ENCODE assay signal across 1 cellular context in genomic region chr16:27154573-27155521, GRCh38.
TF ChIP-seq lines count a peak whose summit lies in the region.

No MANE protein-coding gene starts in this region.

TF ChIP-seq in HepG2, 621 proteins besides CTCF, POLR2A, EP300 and RAD21 (continued from another document and continues in another):
- TF ChIP-seq, protein P1, sequence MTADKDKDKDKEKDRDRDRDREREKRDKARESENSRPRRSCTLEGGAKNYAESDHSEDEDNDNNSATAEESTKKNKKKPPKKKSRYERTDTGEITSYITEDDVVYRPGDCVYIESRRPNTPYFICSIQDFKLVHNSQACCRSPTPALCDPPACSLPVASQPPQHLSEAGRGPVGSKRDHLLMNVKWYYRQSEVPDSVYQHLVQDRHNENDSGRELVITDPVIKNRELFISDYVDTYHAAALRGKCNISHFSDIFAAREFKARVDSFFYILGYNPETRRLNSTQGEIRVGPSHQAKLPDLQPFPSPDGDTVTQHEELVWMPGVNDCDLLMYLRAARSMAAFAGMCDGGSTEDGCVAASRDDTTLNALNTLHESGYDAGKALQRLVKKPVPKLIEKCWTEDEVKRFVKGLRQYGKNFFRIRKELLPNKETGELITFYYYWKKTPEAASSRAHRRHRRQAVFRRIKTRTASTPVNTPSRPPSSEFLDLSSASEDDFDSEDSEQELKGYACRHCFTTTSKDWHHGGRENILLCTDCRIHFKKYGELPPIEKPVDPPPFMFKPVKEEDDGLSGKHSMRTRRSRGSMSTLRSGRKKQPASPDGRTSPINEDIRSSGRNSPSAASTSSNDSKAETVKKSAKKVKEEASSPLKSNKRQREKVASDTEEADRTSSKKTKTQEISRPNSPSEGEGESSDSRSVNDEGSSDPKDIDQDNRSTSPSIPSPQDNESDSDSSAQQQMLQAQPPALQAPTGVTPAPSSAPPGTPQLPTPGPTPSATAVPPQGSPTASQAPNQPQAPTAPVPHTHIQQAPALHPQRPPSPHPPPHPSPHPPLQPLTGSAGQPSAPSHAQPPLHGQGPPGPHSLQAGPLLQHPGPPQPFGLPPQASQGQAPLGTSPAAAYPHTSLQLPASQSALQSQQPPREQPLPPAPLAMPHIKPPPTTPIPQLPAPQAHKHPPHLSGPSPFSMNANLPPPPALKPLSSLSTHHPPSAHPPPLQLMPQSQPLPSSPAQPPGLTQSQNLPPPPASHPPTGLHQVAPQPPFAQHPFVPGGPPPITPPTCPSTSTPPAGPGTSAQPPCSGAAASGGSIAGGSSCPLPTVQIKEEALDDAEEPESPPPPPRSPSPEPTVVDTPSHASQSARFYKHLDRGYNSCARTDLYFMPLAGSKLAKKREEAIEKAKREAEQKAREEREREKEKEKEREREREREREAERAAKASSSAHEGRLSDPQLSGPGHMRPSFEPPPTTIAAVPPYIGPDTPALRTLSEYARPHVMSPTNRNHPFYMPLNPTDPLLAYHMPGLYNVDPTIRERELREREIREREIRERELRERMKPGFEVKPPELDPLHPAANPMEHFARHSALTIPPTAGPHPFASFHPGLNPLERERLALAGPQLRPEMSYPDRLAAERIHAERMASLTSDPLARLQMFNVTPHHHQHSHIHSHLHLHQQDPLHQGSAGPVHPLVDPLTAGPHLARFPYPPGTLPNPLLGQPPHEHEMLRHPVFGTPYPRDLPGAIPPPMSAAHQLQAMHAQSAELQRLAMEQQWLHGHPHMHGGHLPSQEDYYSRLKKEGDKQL (CRISPR knock-in tag; IDR thresholded peaks at IDR 0.05; ENCODE audit: low read depth), result no peak
- TF ChIP-seq IRX3 (CRISPR knock-in tag; IDR thresholded peaks at IDR 0.05; ENCODE audit: borderline replicate concordance, low read depth) (no peak), ZNF224 (CRISPR knock-in tag; IDR thresholded peaks at IDR 0.05) (no peak), EEA1 (CRISPR knock-in tag; IDR thresholded peaks at IDR 0.05; ENCODE audit: borderline replicate concordance) (no peak), DMTF1 (CRISPR knock-in tag; IDR thresholded peaks at IDR 0.05) (no peak), ASH2L (IDR thresholded peaks at IDR 0.05; ENCODE audit: insufficient read length, low read depth, low read length) (peak; percentile 56), CENPBD1 (CRISPR knock-in tag; IDR thresholded peaks at IDR 0.05; ENCODE audit: borderline replicate concordance, low read depth) (no peak), ZNF12 (CRISPR knock-in tag; IDR thresholded peaks at IDR 0.05) (no peak), ZNF24 (IDR thresholded peaks at IDR 0.05) (no peak), REXO4 (CRISPR knock-in tag; IDR thresholded peaks at IDR 0.05; ENCODE audit: borderline replicate concordance) (no peak), SP4 (CRISPR knock-in tag; IDR thresholded peaks at IDR 0.05) (peak; percentile 62; the same call in 1 of the 2 replicates), JUND (CRISPR knock-in tag; IDR thresholded peaks at IDR 0.05) (peak; percentile 72; the same call in 1 of the 2 replicates), PHF5A (CRISPR knock-in tag; IDR thresholded peaks at IDR 0.05; ENCODE audit: low read depth, unreplicated experiment) (no peak), ZSCAN21 (CRISPR knock-in tag; IDR thresholded peaks at IDR 0.05; ENCODE audit: borderline replicate concordance) (no peak), HNRNPK (IDR thresholded peaks at IDR 0.05; ENCODE audit: low read depth, low read length, poor library complexity, severe bottlenecking) (no peak), NFKB2 (CRISPR knock-in tag; IDR thresholded peaks at IDR 0.05; ENCODE audit: borderline replicate concordance) (peak; percentile 71; the same call in 1 of the 2 replicates), SNAPC5 (CRISPR knock-in tag; IDR thresholded peaks at IDR 0.05; ENCODE audit: borderline replicate concordance) (no peak), ZNF607 (CRISPR knock-in tag; IDR thresholded peaks at IDR 0.05; ENCODE audit: borderline replicate concordance) (no peak), ARID5B (CRISPR knock-in tag; IDR thresholded peaks at IDR 0.05) (peak; percentile 33; the same call in 1 of the 2 replicates), YY1 (IDR thresholded peaks at IDR 0.05; ENCODE audit: insufficient read depth, insufficient replicate concordance, low read depth, low read length) (no peak), PHF8 (CRISPR knock-in tag; IDR thresholded peaks at IDR 0.05) (no peak), NKX3-1 (CRISPR knock-in tag; IDR thresholded peaks at IDR 0.05) (no peak), TOE1 (CRISPR knock-in tag; IDR thresholded peaks at IDR 0.05) (no peak), MXD4 (CRISPR knock-in tag; IDR thresholded peaks at IDR 0.05) (no peak), ZNF367 (CRISPR knock-in tag; IDR thresholded peaks at IDR 0.05; ENCODE audit: borderline replicate concordance) (no peak), MTF1 (CRISPR knock-in tag; IDR thresholded peaks at IDR 0.05) (no peak), RARA (CRISPR knock-in tag; IDR thresholded peaks at IDR 0.05) (peak; percentile 56; the same call in 1 of the 2 replicates), TOPORS (CRISPR knock-in tag; IDR thresholded peaks at IDR 0.05) (no peak), CBX1 (IDR thresholded peaks at IDR 0.05; ENCODE audit: low read depth) (no peak), ZMYM3 (CRISPR knock-in tag; IDR thresholded peaks at IDR 0.05) (peak; percentile 66; the same call in 1 of the 2 replicates), ZFY (CRISPR knock-in tag; IDR thresholded peaks at IDR 0.05) (peak; percentile 49; the same call in 1 of the 2 replicates), BRD4 (CRISPR knock-in tag; IDR thresholded peaks at IDR 0.05) (no peak)
- TF ChIP-seq, protein P2, sequence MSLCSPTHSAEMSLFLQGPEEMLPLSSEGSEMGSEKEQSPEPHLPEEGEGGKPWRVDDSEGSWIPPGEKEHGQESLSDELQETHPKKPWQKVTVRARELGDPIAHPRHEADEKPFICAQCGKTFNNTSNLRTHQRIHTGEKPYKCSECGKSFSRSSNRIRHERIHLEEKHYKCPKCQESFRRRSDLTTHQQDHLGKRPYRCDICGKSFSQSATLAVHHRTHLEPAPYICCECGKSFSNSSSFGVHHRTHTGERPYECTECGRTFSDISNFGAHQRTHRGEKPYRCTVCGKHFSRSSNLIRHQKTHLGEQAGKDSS (CRISPR knock-in tag; IDR thresholded peaks at IDR 0.05; ENCODE audit: borderline replicate concordance, low read depth), result peak; percentile 88; the same call in 1 of the 2 replicates
- TF ChIP-seq, protein P3, sequence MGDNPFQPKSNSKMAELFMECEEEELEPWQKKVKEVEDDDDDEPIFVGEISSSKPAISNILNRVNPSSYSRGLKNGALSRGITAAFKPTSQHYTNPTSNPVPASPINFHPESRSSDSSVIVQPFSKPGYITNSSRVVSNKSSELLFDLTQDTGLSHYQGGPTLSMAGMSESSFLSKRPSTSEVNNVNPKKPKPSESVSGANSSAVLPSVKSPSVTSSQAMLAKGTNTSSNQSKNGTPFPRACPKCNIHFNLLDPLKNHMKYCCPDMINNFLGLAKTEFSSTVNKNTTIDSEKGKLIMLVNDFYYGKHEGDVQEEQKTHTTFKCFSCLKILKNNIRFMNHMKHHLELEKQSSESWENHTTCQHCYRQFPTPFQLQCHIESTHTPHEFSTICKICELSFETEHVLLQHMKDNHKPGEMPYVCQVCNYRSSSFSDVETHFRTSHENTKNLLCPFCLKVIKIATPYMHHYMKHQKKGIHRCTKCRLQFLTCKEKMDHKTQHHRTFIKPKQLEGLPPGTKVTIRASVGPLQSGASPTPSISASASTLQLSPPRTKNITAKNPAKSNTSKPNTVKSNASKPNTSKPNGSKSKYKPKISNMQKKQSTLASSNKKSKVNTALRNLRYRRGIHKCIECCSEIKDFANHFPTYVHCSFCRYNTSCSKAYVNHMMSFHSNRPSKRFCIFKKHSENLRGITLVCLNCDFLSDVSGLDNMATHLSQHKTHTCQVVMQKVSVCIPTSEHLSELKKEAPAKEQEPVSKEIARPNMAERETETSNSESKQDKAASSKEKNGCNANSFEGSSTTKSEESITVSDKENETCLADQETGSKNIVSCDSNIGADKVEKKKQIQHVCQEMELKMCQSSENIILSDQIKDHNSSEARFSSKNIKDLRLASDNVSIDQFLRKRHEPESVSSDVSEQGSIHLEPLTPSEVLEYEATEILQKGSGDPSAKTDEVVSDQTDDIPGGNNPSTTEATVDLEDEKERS (CRISPR knock-in tag; IDR thresholded peaks at IDR 0.05), result no peak
- TF ChIP-seq, protein P4, sequence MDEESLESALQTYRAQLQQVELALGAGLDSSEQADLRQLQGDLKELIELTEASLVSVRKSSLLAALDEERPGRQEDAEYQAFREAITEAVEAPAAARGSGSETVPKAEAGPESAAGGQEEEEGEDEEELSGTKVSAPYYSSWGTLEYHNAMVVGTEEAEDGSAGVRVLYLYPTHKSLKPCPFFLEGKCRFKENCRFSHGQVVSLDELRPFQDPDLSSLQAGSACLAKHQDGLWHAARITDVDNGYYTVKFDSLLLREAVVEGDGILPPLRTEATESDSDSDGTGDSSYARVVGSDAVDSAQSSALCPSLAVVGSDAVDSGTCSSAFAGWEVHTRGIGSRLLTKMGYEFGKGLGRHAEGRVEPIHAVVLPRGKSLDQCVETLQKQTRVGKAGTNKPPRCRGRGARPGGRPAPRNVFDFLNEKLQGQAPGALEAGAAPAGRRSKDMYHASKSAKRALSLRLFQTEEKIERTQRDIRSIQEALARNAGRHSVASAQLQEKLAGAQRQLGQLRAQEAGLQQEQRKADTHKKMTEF (CRISPR knock-in tag; IDR thresholded peaks at IDR 0.05), result 0 out of 2 replicates have a peak, but pooled peaks have one; percentile 21
- TF ChIP-seq, protein P5, sequence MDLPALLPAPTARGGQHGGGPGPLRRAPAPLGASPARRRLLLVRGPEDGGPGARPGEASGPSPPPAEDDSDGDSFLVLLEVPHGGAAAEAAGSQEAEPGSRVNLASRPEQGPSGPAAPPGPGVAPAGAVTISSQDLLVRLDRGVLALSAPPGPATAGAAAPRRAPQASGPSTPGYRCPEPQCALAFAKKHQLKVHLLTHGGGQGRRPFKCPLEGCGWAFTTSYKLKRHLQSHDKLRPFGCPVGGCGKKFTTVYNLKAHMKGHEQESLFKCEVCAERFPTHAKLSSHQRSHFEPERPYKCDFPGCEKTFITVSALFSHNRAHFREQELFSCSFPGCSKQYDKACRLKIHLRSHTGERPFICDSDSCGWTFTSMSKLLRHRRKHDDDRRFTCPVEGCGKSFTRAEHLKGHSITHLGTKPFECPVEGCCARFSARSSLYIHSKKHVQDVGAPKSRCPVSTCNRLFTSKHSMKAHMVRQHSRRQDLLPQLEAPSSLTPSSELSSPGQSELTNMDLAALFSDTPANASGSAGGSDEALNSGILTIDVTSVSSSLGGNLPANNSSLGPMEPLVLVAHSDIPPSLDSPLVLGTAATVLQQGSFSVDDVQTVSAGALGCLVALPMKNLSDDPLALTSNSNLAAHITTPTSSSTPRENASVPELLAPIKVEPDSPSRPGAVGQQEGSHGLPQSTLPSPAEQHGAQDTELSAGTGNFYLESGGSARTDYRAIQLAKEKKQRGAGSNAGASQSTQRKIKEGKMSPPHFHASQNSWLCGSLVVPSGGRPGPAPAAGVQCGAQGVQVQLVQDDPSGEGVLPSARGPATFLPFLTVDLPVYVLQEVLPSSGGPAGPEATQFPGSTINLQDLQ (CRISPR knock-in tag; IDR thresholded peaks at IDR 0.05), result no peak
